35 cellular contexts compared by ENCODE assay signal in the genomic region with DNA sequence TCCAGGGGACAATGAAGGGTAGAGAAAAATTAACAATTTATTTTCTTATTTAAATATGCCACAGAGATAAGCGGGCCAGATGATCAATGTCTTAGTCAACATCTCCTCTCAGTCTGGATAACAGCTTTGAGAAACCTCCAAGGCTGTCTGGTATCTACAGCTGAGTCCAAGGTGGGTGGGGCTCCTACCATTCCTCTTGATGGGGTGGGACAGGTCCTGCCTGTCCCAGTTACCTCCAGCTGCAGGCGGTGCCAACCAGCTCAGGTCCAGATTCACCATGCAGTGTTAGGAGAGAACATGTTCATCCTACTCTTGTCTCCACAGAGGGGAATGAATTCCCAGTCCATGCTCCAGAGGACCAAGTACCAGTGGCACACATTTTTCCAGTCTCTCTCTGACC. TPM values are rescaled to one million over a fixed set of nuclear protein-coding genes. Genes with fewer than 3 reads are reported as not detected.
"Had no signal": no experiment of that assay in that cellular context is flagged by ENCODE, and none has a peak within 500 bp of the region (broad histone marks: within the 10 kb centered on the region; RNA-seq: fewer than 3 reads in every experiment).

No MANE protein-coding gene starts in this region.

- H3K36me3 ChIP-seq: adrenal gland, ascending aorta, brain microvascular endothelial cell, breast epithelium, cardiac muscle cell had no signal

- H3K4me3 ChIP-seq: adrenal gland, ascending aorta, body of pancreas, breast epithelium, cardiac muscle cell had no signal

- DNase-seq: activated effector memory CD4-positive, alpha-beta T cell treated with anti-CD3 and anti-CD28 coated beads, Interleukin-2, amount 50 U/mL, for 16 hours; activated effector memory CD4-positive, alpha-beta T cell treated with Interleukin-2 at 50 U/mL for 16 hours; activated gamma-delta T cell; activated gamma-delta T cell treated with Interleukin-2 at 50 U/mL for 16 hours; activated naive CD4-positive, alpha-beta T cell; activated naive CD4-positive, alpha-beta T cell treated with anti-CD3 and anti-CD28 coated beads for 36 hours; activated naive CD4-positive, alpha-beta T cell treated with anti-CD3 and anti-CD28 coated beads, Interleukin-2, amount 10 ng/mL, durations not matched to agents 7 days and 5 days; activated naive CD4-positive, alpha-beta T cell treated with anti-CD3 and anti-CD28 coated beads, Interleukin-2, amount 50 U/mL, for 16 hours; activated naive CD4-positive, alpha-beta T cell treated with Interleukin-2 at 50 U/mL for 16 hours; activated naive CD8-positive, alpha-beta T cell treated with anti-CD3 and anti-CD28 coated beads for 36 hours; activated naive CD8-positive, alpha-beta T cell treated with anti-CD3 and anti-CD28 coated beads, Interleukin-2, amount 10 ng/mL, durations not matched to agents 7 days and 5 days; activated naive CD8-positive, alpha-beta T cell treated with anti-CD3 and anti-CD28 coated beads, Interleukin-2, amount 50 U/mL, for 24 hours; activated T-cell treated with anti-CD3 and anti-CD28 coated beads, Interleukin-2, amount 50 U/mL, for 1 hour; activated T-cell treated with anti-CD3 and anti-CD28 coated beads, Interleukin-2, amount 50 U/mL, for 24 hours; activated T-cell treated with anti-CD3 and anti-CD28 coated beads, Interleukin-2, amount 50 U/mL, for 4 hours; activated T-cell treated with anti-CD3 and anti-CD28 coated beads, Interleukin-2, amount 50 U/mL, for 48 hours; activated T-cell treated with anti-CD3 and anti-CD28 coated beads, Interleukin-2, amount 50 U/mL, for 72 hours; adrenal gland; amniotic stem cell; aorta; brain microvascular endothelial cell; central memory CD4-positive, alpha-beta T cell; cerebellar nuclear complex had no signal

- H3K4me1 ChIP-seq: adrenal gland, ascending aorta, body of pancreas, breast epithelium had no signal

- H3K9me3 ChIP-seq: adrenal gland, ascending aorta, body of pancreas, breast epithelium had no signal

- H3K27me3 ChIP-seq: adrenal gland, ascending aorta, body of pancreas, brain microvascular endothelial cell, breast epithelium, cardiac muscle cell had no signal

RNA-seq across cellular contexts. Expression of a gene that starts 21.0 kb away (rescaled TPM):
- total RNA-seq: activated naive CD4-positive, alpha-beta T cell treated with anti-CD3 and anti-CD28 coated beads for 36 hours; activated naive CD4-positive, alpha-beta T cell treated with anti-CD3 and anti-CD28 coated beads, Interleukin-2, amount 50 U/mL, for 72 hours; activated naive CD8-positive, alpha-beta T cell treated with anti-CD3 and anti-CD28 coated beads for 36 hours; activated naive CD8-positive, alpha-beta T cell treated with anti-CD3 and anti-CD28 coated beads, Interleukin-2, amount 10 ng/mL, durations not matched to agents 7 days and 5 days; activated T-cell treated with anti-CD3 and anti-CD28 coated beads, Interleukin-2, amount 50 U/mL, for 4 hours; activated T-cell treated with anti-CD3 and anti-CD28 coated beads, Interleukin-2, amount 50 U/mL, for 72 hours; activated T-helper 1 cell treated with anti-CD3 and anti-CD28 coated beads, Interleukin-12 subunit alpha, Interleukin-12 subunit beta, Interleukin-2, Interleukin-4 antibody, amounts not matched to agents 30 ng/mL and 10 ng/mL and 1 ng/mL, durations not matched to agents 14 hours and 24 hours and 36 hours; activated T-helper 17 cell treated with anti-CD3 and anti-CD28 coated beads, Interleukin-2, amount 50 U/mL, for 72 hours; activated T-helper 2 cell treated with anti-CD3 and anti-CD28 coated beads, Interferon-gamma antibody, Interleukin-2, Interleukin-4, amounts not matched to agents 10 μg/mL and 5 μg/mL and 100 μg/mL, durations not matched to agents 14 hours and 24 hours and 36 hours; bronchial epithelial cell had no signal
- polyA plus RNA-seq: cardiac muscle cell had no signal

RNA-seq across cellular contexts. Expression of a gene that starts 32.7 kb away (rescaled TPM):
- total RNA-seq: activated naive CD4-positive, alpha-beta T cell treated with anti-CD3 and anti-CD28 coated beads for 36 hours; activated naive CD4-positive, alpha-beta T cell treated with anti-CD3 and anti-CD28 coated beads, Interleukin-2, amount 50 U/mL, for 72 hours; activated naive CD8-positive, alpha-beta T cell treated with anti-CD3 and anti-CD28 coated beads for 36 hours; activated naive CD8-positive, alpha-beta T cell treated with anti-CD3 and anti-CD28 coated beads, Interleukin-2, amount 10 ng/mL, durations not matched to agents 7 days and 5 days; activated T-cell treated with anti-CD3 and anti-CD28 coated beads, Interleukin-2, amount 50 U/mL, for 4 hours; activated T-cell treated with anti-CD3 and anti-CD28 coated beads, Interleukin-2, amount 50 U/mL, for 72 hours; activated T-helper 1 cell treated with anti-CD3 and anti-CD28 coated beads, Interleukin-12 subunit alpha, Interleukin-12 subunit beta, Interleukin-2, Interleukin-4 antibody, amounts not matched to agents 30 ng/mL and 10 ng/mL and 1 ng/mL, durations not matched to agents 14 hours and 24 hours and 36 hours; activated T-helper 17 cell treated with anti-CD3 and anti-CD28 coated beads, Interleukin-2, amount 50 U/mL, for 72 hours; activated T-helper 2 cell treated with anti-CD3 and anti-CD28 coated beads, Interferon-gamma antibody, Interleukin-2, Interleukin-4, amounts not matched to agents 10 μg/mL and 5 μg/mL and 100 μg/mL, durations not matched to agents 14 hours and 24 hours and 36 hours; aorta; ascending aorta; body of pancreas; breast epithelium; bronchial epithelial cell; cardiac muscle cell; cardiac septum; chondrocyte had no signal
- polyA plus RNA-seq: adipose tissue, aorta, cardiac muscle cell had no signal
